26 cellular contexts compared by ENCODE assay signal in genomic region chr2:72112981-72113846, GRCh38. TPM values are rescaled to one million over a fixed set of nuclear protein-coding genes. Genes with fewer than 3 reads are reported as not detected.
DNase-seq lines count a peak whose midpoint lies in the region; ATAC-seq and TF ChIP-seq lines count a peak whose summit lies in the region.
"Had no signal": no experiment of that assay in that cellular context is flagged by ENCODE, and none has a peak within 500 bp of the region (broad histone marks: within the 10 kb centered on the region; RNA-seq: fewer than 3 reads in every experiment).

No MANE protein-coding gene starts in this region.

- no peaks in the 10 kb centered on the region for H4K20me1 ChIP-seq in PC-3 (ENCODE audit: low read length)

- no peak overlapping the region; the same call in 1 of the 2 replicates for H3K4me2 ChIP-seq in PC-3 (ENCODE audit: low read length)

- ATAC-seq in PC-3 (no peak), psoas muscle (peak in 3 of 4 donors; percentile 25 to 62 (median 37)), GM18873 (IDR thresholded peaks at IDR 0.05; ENCODE audit: low FRiP score, unreplicated experiment) (no peak)
- ATAC-seq: body of pancreas; foreskin keratinocyte; mucosa of descending colon; stimulated activated memory B cell treated with anti-CD40 and anti-IgM and Interleukin-4, amounts not matched to agents 10 μg/mL and 1 μg/mL and 100 μg/mL, for 72 hours had no signal

- WGBS in lower leg skin, 2 donors = 78 to 82% methylated on average over 12 of the region's 12 CpGs
- 59 to 76% (median 62%) methylated on average over 11 to 12 of the region's 12 CpGs for WGBS in psoas muscle, 3 donors
- WGBS in thyroid gland, 2 donors = 85 to 92% methylated on average over 5 to 11 of the region's 12 CpGs

- no peaks in the 10 kb centered on the region for H3K27me3 ChIP-seq in PC-3 (ENCODE audit: low read length)
- peaks cover 0 to 2% (median 0%) of the 10 kb centered on the region in 3 donors for H3K27me3 ChIP-seq in psoas muscle (ENCODE audit: insufficient read depth in 3 of 3, low read length in 2 of 3)
- H3K27me3 ChIP-seq in thyroid gland = no peaks in the 10 kb centered on the region
- H3K27me3 ChIP-seq: body of pancreas, foreskin keratinocyte, testis had no signal

- H3K9me2 ChIP-seq in PC-3 (replicated peaks; ENCODE audit: low read length) = no peaks in the 10 kb centered on the region

- peaks cover 44% of the 10 kb centered on the region for H3K4me1 ChIP-seq in PC-3 (ENCODE audit: insufficient read depth, low read length)
- H3K4me1 ChIP-seq in psoas muscle = no peaks in the 10 kb centered on the region
- H3K4me1 ChIP-seq in thyroid gland = peaks cover 0 to 11% of the 10 kb centered on the region in 2 donors
- H3K4me1 ChIP-seq: body of pancreas, HAP-1, prostate gland, testis had no signal

- BruUV-seq in PC-3 (replicated peaks; lab: Mats Ljungman, UMichigan) = no TSS peak

- H3K9me3 ChIP-seq in PC-3 (ENCODE audit: low read length) (no peaks in the 10 kb centered on the region), psoas muscle (no peaks in the 10 kb centered on the region), thyroid gland (no peaks in the 10 kb centered on the region)
- H3K9me3 ChIP-seq: body of pancreas, HAP-1, mucosa of descending colon, prostate gland, testis had no signal

- TF ChIP-seq CTCF in AG10803 (conservative IDR thresholded peaks at IDR 0.05; ENCODE audit: low read length) (no peak), PC-3 (conservative IDR thresholded peaks at IDR 0.05; ENCODE audit: low read depth, low read length) (no peak), lower leg skin (IDR thresholded peaks at IDR 0.05) (no peak), psoas muscle (IDR thresholded peaks at IDR 0.05) (no peak), thyroid gland (IDR thresholded peaks at IDR 0.05) (no peak)

- H3K79me2 ChIP-seq in PC-3 (ENCODE audit: low read length) = no peaks in the 10 kb centered on the region

- H2AFZ ChIP-seq in PC-3 (ENCODE audit: low read length) = no peak overlapping the region

- TF ChIP-seq POLR2A in lower leg skin (IDR thresholded peaks at IDR 0.05) = no peak
- no peak for TF ChIP-seq POLR2A in thyroid gland (IDR thresholded peaks at IDR 0.05)

- intact Hi-C loops in PC-3 (cut with micrococcal nuclease) (no loop called here), lower leg skin (cut with DNase I; ENCODE audit: low total_unique reads) (no loop called here), psoas muscle (cut with DNase I) (no loop called here), thyroid gland (cut with DNase I) (no loop called here)

- H3K27ac ChIP-seq in PC-3 (ENCODE audit: low read length) (peak overlapping the region; percentile 87), psoas muscle (no peak overlapping the region), thyroid gland (no peak overlapping the region)
- H3K27ac ChIP-seq: body of pancreas, foreskin keratinocyte, HL-60, prostate gland, testis had no signal

- no peak overlapping the region for H3K4me3 ChIP-seq in AG10803 (ENCODE audit: low read length)
- no peak overlapping the region for H3K4me3 ChIP-seq in PC-3 (ENCODE audit: low read length)
- no peak overlapping the region for H3K4me3 ChIP-seq in lower leg skin (ENCODE audit: low read depth, poor library complexity, severe bottlenecking)
- H3K4me3 ChIP-seq in psoas muscle = no peak overlapping the region
- H3K4me3 ChIP-seq in thyroid gland (replicated peaks in 1 of 3) = no peak overlapping the region
- H3K4me3 ChIP-seq: body of pancreas, HAP-1, mucosa of descending colon, prostate gland, testis had no signal

- DNase-seq in AG10803 (ENCODE audit: low read depth) (peak; percentile 9), PC-3 (no peak), lower leg skin (ENCODE audit: low spot score in 2 of 2) (peak; percentile 19 to 83), psoas muscle (no peak), KG1 (lab: John Stamatoyannopoulos, UW) (no peak), thyroid gland (no peak)
- DNase-seq: activated B cell treated with CpG ODN at 0.5 μM for 24 hours; activated CD4-positive, alpha-beta T cell treated with anti-CD3 and anti-CD28 coated beads, Interleukin-2, amount 50 U/mL, for 4 hours; activated gamma-delta T cell; body of pancreas; Calu3; effector CD8-positive, alpha-beta T cell; mucosa of descending colon; NCI-H1092 treated with DMSO at 0.1 percent for 48 hours; NCI-H2029; NCI-H345; NCI-H774; SHP77; testis had no signal

- H3K9ac ChIP-seq in PC-3 (ENCODE audit: low read length) = no peak overlapping the region

- H3F3A ChIP-seq in PC-3 (ENCODE audit: low read length, unreplicated experiment) = peaks cover 9% of the 10 kb centered on the region

- POLR2A ChIA-PET in PC-3 (lab: Charles Lee; ENCODE audit: unreplicated experiment) = no interaction called here

- CTCF ChIA-PET in PC-3 (lab: Charles Lee) = no interaction called here

- H3K36me3 ChIP-seq in PC-3 (ENCODE audit: low read depth, low read length) = no peaks in the 10 kb centered on the region
- no peaks in the 10 kb centered on the region for H3K36me3 ChIP-seq in psoas muscle (ENCODE audit: insufficient read depth in 1 of 2, low read depth in 1 of 2)
- no peaks in the 10 kb centered on the region for H3K36me3 ChIP-seq in thyroid gland
- H3K36me3 ChIP-seq: HAP-1, prostate gland had no signal

RNA-seq across cellular contexts. Expression of gene CYP26B1, which starts 34.4 kb away (rescaled TPM):
- 1.6 and 3.9 TPM in 2 replicates for total RNA-seq in PC-3 (2014; rRNA removed)
- 10 to 100 TPM; 51.6 to 93.0 (median 73.6) TPM for total RNA-seq in lower leg skin
- total RNA-seq in psoas muscle = 1 to 10 TPM; 1.3 to 4.5 (median 2.7) TPM
- 1 to 10 TPM in 1 of 3 donors, under 1 TPM in 2; 0.39 to 1.2 (median 0.87) TPM for polyA plus RNA-seq in psoas muscle
- 10 to 100 TPM; 11.8 to 24.2 (median 16.3) TPM for total RNA-seq in thyroid gland
- total RNA-seq: activated B cell treated with CpG ODN at 0.5 μM for 24 hours had no signal
- polyA plus RNA-seq: CD14-positive monocyte had no signal

Comparison
In these comparisons a context has a peak if more than half of its experiments do, and no peak if none do; other contexts are left out.
1. DNase-seq: peak in AG10803 (single experiment) and lower leg skin (2 of 2); none in PC-3 (single experiment), psoas muscle (0 of 2), KG1 (single experiment) and thyroid gland (0 of 2).
2. ATAC-seq: peak in psoas muscle (3 of 4); none in PC-3 (single experiment) and GM18873 (single experiment).